9 cellular contexts compared by ENCODE assay signal in the genomic region with DNA sequence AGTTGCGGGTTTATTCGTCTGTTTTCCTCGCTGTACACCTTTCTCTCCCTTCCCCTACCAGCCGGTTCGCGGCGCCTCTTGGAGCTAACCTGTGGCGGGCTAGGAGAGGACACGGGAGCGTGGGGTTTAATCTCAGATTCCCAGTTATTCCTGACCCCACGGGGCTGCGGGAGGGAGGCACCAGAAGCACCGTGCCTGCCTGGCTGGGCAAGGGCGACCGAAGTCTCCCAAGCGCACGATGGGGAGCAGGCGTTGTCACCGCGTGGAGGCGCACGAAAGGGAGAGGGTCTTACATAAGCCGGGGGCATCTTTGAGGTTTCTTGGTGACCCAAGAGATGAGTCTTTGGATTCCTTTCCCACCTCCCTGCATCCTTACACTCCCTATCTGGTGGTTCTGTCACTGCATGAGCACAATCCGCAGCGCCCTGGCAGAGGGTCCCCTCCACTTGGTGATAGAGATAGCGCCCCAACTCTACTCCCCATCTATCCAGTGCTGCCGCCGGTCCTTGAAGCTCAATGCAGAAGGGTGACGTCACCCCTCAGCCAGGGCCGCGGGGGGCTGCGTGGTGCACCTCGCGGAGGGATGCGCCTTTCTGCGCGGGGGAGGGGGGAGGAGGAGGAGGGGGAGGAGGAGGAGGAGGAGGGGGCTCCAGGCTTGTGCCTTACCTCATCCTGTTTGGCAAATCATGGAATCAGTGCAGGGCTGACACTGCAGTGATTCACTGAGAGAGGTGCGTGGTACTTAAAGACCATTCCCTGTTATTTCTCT. TPM values are rescaled to one million over a fixed set of nuclear protein-coding genes. Genes with fewer than 3 reads are reported as not detected.
DNase-seq lines count a peak whose midpoint lies in the region; ATAC-seq and TF ChIP-seq lines count a peak whose summit lies in the region.
"Had no signal": no experiment of that assay in that cellular context is flagged by ENCODE, and none has a peak within 500 bp of the region (broad histone marks: within the 10 kb centered on the region; RNA-seq: fewer than 3 reads in every experiment).

No MANE protein-coding gene starts in this region.

- peaks cover 0 to 5% of the 10 kb centered on the region in 2 donors for H3K4me1 ChIP-seq in gastrocnemius medialis

- TF ChIP-seq CTCF in GM10248 (IDR thresholded peaks at IDR 0.05; ENCODE audit: control extremely low read depth, extremely low read depth, low read depth, missing control alignments) (no peak), astrocyte of the spinal cord (IDR thresholded peaks at IDR 0.05; ENCODE audit: low read depth, low read length) (no peak), gastrocnemius medialis (IDR thresholded peaks at IDR 0.05 in 4 of 5, conservative IDR thresholded peaks at IDR 0.05 in 1 of 5) (peak in 1 of 5 experiments; percentile 6)

- no peaks in the 10 kb centered on the region for H3K36me3 ChIP-seq in gastrocnemius medialis

- H3K27me3 ChIP-seq in gastrocnemius medialis, result no peaks in the 10 kb centered on the region

- intact Hi-C loops in gastrocnemius medialis (cut with DNase I; ENCODE audit: low total_unique reads), result loop anchor here (2.0 to 5.0 kb wide), 3 partner anchors 49 to 89 kb away; no protein-coding TSS in a partner anchor

- DNase-seq in GM10248 (ENCODE audit: extremely low spot score) (peak; percentile 5), NCI-H82 treated with DMSO at 0.1 percent for 48 hours (lab: John Stamatoyannopoulos, UW; ENCODE audit: unreplicated experiment) (peak; percentile 41), astrocyte of the spinal cord (ENCODE audit: low read depth, low spot score) (no peak), iPS-NIHi11 (ENCODE audit: low spot score) (peak; percentile 3), gastrocnemius medialis (peak; percentile 11 to 28), NCI-H1436 (lab: John Stamatoyannopoulos, UW) (no peak)
- no peak for DNase-seq in activated CD4-positive, CD25-positive, alpha-beta regulatory T cell treated with anti-CD3 and anti-CD28 coated beads, Interleukin-2, amount 50 U/mL, for 72 hours

- CTCF ChIA-PET in GM10248 (lab: Yijun Ruan, JAX), result no interaction called here

- POLR2A ChIA-PET in GM10248 (lab: Yijun Ruan, JAX), result no interaction called here

- H3K9me3 ChIP-seq in gastrocnemius medialis, result no peaks in the 10 kb centered on the region

- in situ Hi-C loops in astrocyte of the spinal cord (cut with HindIII; ENCODE audit: low sequenced_read_pairs) (no loop called here), gastrocnemius medialis (cut with MboI; ENCODE audit: low sequenced_read_pairs in 4 of 4) (loop anchor here in 1 of 4 donors (25.0 kb wide), 1 partner anchor 100 kb away; no protein-coding TSS in a partner anchor)

- H3K4me3 ChIP-seq in astrocyte of the spinal cord (ENCODE audit: low read depth, low read length) (peak overlapping the region; percentile 41), gastrocnemius medialis (peak overlapping the region; percentile 69 to 73 (median 70))

- ATAC-seq in gastrocnemius medialis (peak; percentile 33 to 35), GM21825 (IDR thresholded peaks at IDR 0.05; ENCODE audit: unreplicated experiment) (no peak)

- peak overlapping the region; percentile 84 to 88 (median 86) for H3K27ac ChIP-seq in gastrocnemius medialis
- H3K27ac ChIP-seq: HL-60 had no signal

- TF ChIP-seq POLR2A in gastrocnemius medialis (IDR thresholded peaks at IDR 0.05), result peak in 1 of 2 donors; percentile 35

RNA-seq across cellular contexts. Expression of a gene that starts 0.8 kb away (rescaled TPM):
- total RNA-seq in gastrocnemius medialis, result 100 to 1,000 TPM in 2 of 4 donors, 10 to 100 TPM in 2; 38.1 to 288 (median 130) TPM

Comparison
In these comparisons a context has a peak if more than half of its experiments do, and no peak if none do; other contexts are left out.
1. DNase-seq: peak in GM10248 (single experiment), NCI-H82 treated with DMSO at 0.1 percent for 48 hours (single experiment), iPS-NIHi11 (single experiment) and gastrocnemius medialis (2 of 2); none in astrocyte of the spinal cord (single experiment), activated CD4-positive, CD25-positive, alpha-beta regulatory T cell treated with anti-CD3 and anti-CD28 coated beads, Interleukin-2, amount 50 U/mL, for 72 hours (single experiment) and NCI-H1436 (single experiment).